ENCODE assay signal across 8 cellular contexts in the genomic region with DNA sequence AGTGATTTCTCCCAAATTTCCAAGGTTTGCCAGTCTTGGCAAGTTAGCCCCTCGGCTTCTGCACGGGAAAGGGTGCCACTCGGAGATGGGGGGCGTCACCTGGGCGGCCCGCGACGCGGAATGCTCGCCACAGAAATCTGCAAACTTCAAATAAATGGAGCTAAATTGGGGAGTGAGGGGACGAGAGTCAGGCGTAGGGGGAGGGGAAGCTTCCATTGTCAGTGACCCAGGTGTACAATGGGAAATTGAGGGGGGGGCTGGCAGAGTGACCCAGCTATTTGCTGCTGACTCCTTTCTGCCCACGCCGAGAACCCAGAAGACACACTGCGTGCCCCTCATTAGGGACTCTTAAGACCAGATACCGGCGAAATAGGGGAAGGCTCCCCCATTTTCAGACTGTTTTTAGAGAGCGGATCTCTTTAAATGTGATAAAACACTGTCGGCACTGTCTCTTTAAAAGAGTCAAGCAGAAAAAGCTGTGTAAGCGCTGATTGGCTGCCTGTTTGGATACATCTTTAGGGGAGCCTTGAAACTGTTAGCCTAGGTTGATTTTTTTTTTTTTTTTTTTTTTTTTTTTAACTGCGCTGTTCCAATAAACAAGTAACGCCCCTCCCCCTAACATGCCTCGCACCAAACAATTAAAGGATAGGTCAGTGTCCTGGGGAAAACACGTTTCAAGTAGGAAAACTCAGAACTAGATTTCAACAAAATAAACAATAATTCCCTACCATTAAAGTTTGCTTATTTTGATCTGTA. TPM values are rescaled to one million over a fixed set of nuclear protein-coding genes. Genes with fewer than 3 reads are reported as not detected.
DNase-seq lines count a peak whose midpoint lies in the region; ATAC-seq, FAIRE-seq and TF ChIP-seq lines count a peak whose summit lies in the region.

No MANE protein-coding gene starts in this region.

- H3K9me1 ChIP-seq in keratinocyte (ENCODE audit: control insufficient read depth, extremely low read depth, insufficient read depth, low read length) = no peaks in the 10 kb centered on the region

- H3K4me1 ChIP-seq in colonic mucosa (peaks cover 17% of the 10 kb centered on the region), keratinocyte (ENCODE audit: control insufficient read depth, extremely low read depth, insufficient read depth, low read length) (peaks cover 40% of the 10 kb centered on the region)

- H3K4me3 Mint-ChIP-seq in activated CD4-positive, alpha-beta T cell treated with anti-CD3 and anti-CD28 coated beads for 36 hours = peak overlapping the region; percentile 76

- no peak for TF ChIP-seq POLR2A in GM12892 (IDR thresholded peaks at IDR 0.05; ENCODE audit: low read depth, low read length)

- FAIRE-seq in GM12892 (lab: Jason Lieb, UNC) (peak; percentile 75), keratinocyte (lab: Jason Lieb, UNC) (peak; percentile 77)

- TF ChIP-seq CTCF in colonic mucosa (IDR thresholded peaks at IDR 0.05) = no peak
- TF ChIP-seq CTCF in keratinocyte (optimal IDR thresholded peaks at IDR 0.05 in 1 of 3, IDR thresholded peaks at IDR 0.05 in 1 of 3, conservative IDR thresholded peaks at IDR 0.05 in 1 of 3; ENCODE audit: extremely low read depth in 1 of 3, insufficient read depth in 2 of 3, low read length in 3 of 3) = no peak

- peak overlapping the region; percentile 88 for H3K27ac Mint-ChIP-seq in activated CD4-positive, alpha-beta T cell treated with anti-CD3 and anti-CD28 coated beads for 36 hours

- H3K79me2 ChIP-seq in keratinocyte (ENCODE audit: control insufficient read depth, insufficient read depth, low read length) = peaks cover 2% of the 10 kb centered on the region

- H3K27me3 ChIP-seq in colonic mucosa (no peaks in the 10 kb centered on the region), keratinocyte (ENCODE audit: control insufficient read depth, extremely low read depth, insufficient read depth, low read length) (no peaks in the 10 kb centered on the region)

- DNase-seq in GM12892 (ENCODE audit: insufficient read length) = no peak
- DNase-seq in NCI-H510A treated with DMSO at 0.1 percent for 48 hours (lab: John Stamatoyannopoulos, UW) = peak; percentile 96
- peak; percentile 77 for DNase-seq in activated CD4-positive, alpha-beta T cell treated with anti-CD3 and anti-CD28 coated beads for 36 hours
- DNase-seq in colonic mucosa = peak; percentile 85
- DNase-seq in keratinocyte (ENCODE audit: low read depth, low spot score) = peak; percentile 64
- DNase-seq in smooth muscle cell of the brain vasculature (ENCODE audit: low read depth, low spot score) = peak; percentile 53

- no peaks in the 10 kb centered on the region for H3K9me3 ChIP-seq in colonic mucosa
- H3K9me3 ChIP-seq in keratinocyte (ENCODE audit: control insufficient read depth, low read depth, low read length) = no peaks in the 10 kb centered on the region

- H3K4me1 Mint-ChIP-seq in activated CD4-positive, alpha-beta T cell treated with anti-CD3 and anti-CD28 coated beads for 36 hours = peaks cover 50% of the 10 kb centered on the region

- H3K36me3 ChIP-seq in colonic mucosa (no peaks in the 10 kb centered on the region), keratinocyte (ENCODE audit: control insufficient read depth in 2 of 2, extremely low read depth in 1 of 2, insufficient read depth in 2 of 2, low read length in 2 of 2) (no peaks in the 10 kb centered on the region)

- H3K9me3 Mint-ChIP-seq in activated CD4-positive, alpha-beta T cell treated with anti-CD3 and anti-CD28 coated beads for 36 hours (ENCODE audit: low read depth) = no peaks in the 10 kb centered on the region

- CTCF ChIA-PET in activated CD4-positive, alpha-beta T cell treated with anti-CD3 and anti-CD28 coated beads for 36 hours (lab: Charles Lee) = interaction anchor here (0.6 to 1.0 kb wide), 3 partner anchors 31 to 81 kb away, joined by 4 to 7 read pairs (median 4); no protein-coding TSS in a partner anchor

- H3K9ac ChIP-seq in colonic mucosa (ENCODE audit: low read depth in 2 of 2, low read length in 2 of 2) (peak overlapping the region; percentile 61 to 94), keratinocyte (ENCODE audit: control insufficient read depth, extremely low read depth, insufficient read depth, low read length) (peak overlapping the region; percentile 78)

- no peaks in the 10 kb centered on the region for H4K20me1 ChIP-seq in keratinocyte (ENCODE audit: control insufficient read depth, extremely low read depth, insufficient read depth, low read length)

- dilution Hi-C loops in keratinocyte (cut with MboI; ENCODE audit: extremely low pct_ligation_motif_present, low sequenced_read_pairs) = no loop called here

- POLR2A ChIA-PET in activated CD4-positive, alpha-beta T cell treated with anti-CD3 and anti-CD28 coated beads for 36 hours (lab: Charles Lee) = interaction anchor here (0.5 to 1.8 kb wide), 6 partner anchors 12 to 1001 kb away, joined by 3 to 15 read pairs (median 4); a partner anchor contains a TSS

- H3K4me3 ChIP-seq in colonic mucosa (peak overlapping the region; percentile 80), keratinocyte (ENCODE audit: control insufficient read depth in 2 of 3, extremely low read depth in 1 of 3, insufficient read depth in 2 of 3, low read depth in 1 of 3, low read length in 3 of 3) (peak overlapping the region; percentile 65 to 86 (median 76))

- peak overlapping the region; percentile 97 for H3K4me2 ChIP-seq in keratinocyte (ENCODE audit: control insufficient read depth, extremely low read depth, insufficient read depth, low read depth, low read length)

- no peaks in the 10 kb centered on the region for H3K27me3 Mint-ChIP-seq in activated CD4-positive, alpha-beta T cell treated with anti-CD3 and anti-CD28 coated beads for 36 hours

- peaks cover 19% of the 10 kb centered on the region for H3K36me3 Mint-ChIP-seq in activated CD4-positive, alpha-beta T cell treated with anti-CD3 and anti-CD28 coated beads for 36 hours (ENCODE audit: low read depth)

- H3K27ac ChIP-seq in colonic mucosa = peak overlapping the region; percentile 93
- peak overlapping the region; percentile 69 for H3K27ac ChIP-seq in keratinocyte (ENCODE audit: control insufficient read depth, insufficient read depth, low read length)

- H2AFZ ChIP-seq in keratinocyte (ENCODE audit: control insufficient read depth, low read length) = peak overlapping the region; percentile 81

- ATAC-seq in HG03378 (IDR thresholded peaks at IDR 0.05; ENCODE audit: unreplicated experiment) (peak; percentile 58), GM21360 (IDR thresholded peaks at IDR 0.05; ENCODE audit: unreplicated experiment) (no peak)
- peak; percentile 20 for ATAC-seq in activated CD4-positive, alpha-beta T cell treated with anti-CD3 and anti-CD28 coated beads for 36 hours

- intact Hi-C loops in activated CD4-positive, alpha-beta T cell treated with anti-CD3 and anti-CD28 coated beads for 36 hours (cut with DNase I, micrococcal nuclease) = loop anchor here (1.0 to 10.0 kb wide), 6 partner anchors 35 to 355 kb away; a partner anchor contains a TSS
- intact Hi-C loops in colonic mucosa (cut with DNase I) = loop anchor here (1.0 to 10.0 kb wide), 2 partner anchors 81 to 333 kb away; no protein-coding TSS in a partner anchor

RNA-seq across cellular contexts. Expression of a gene that starts 1.2 kb away (rescaled TPM):
- 15.7 TPM for polyA plus RNA-seq in GM12892 (2012; ENCODE audit: missing spikeins)
- total RNA-seq in activated CD4-positive, alpha-beta T cell treated with anti-CD3 and anti-CD28 coated beads for 36 hours = 10 to 100 TPM; 40.3 to 64.2 TPM
- total RNA-seq in colonic mucosa = 10 to 100 TPM; 63.8 to 76.5 TPM
- 9.4 to 24.7 TPM (median 16.9 TPM) in 3 replicates for polyA plus RNA-seq in keratinocyte
- 11.6 TPM for polyA plus RNA-seq in keratinocyte (2011; ENCODE audit: low read depth)
- 14.3 and 20.5 TPM in 2 replicates for polyA plus RNA-seq in keratinocyte (2011; cell fraction: cytosol; rRNA removed)
- 17.7 and 22.1 TPM in 2 replicates for polyA plus RNA-seq in keratinocyte (2011; cell fraction: nucleus; rRNA removed)
- 16.3 and 25.9 TPM in 2 replicates for polyA plus RNA-seq in keratinocyte (2012; ENCODE audit: low replicate concordance)
- polyA minus RNA-seq in keratinocyte = 7.6 to 28.1 TPM (median 13.1 TPM) in 3 replicates
- polyA minus RNA-seq in keratinocyte (2011; cell fraction: cytosol; rRNA and poly(A)+ RNA removed) = 16.7 TPM
- 5.7 and 7.1 TPM in 2 replicates for polyA minus RNA-seq in keratinocyte (2011; cell fraction: nucleus; rRNA and poly(A)+ RNA removed)
